7 cellular contexts compared by ENCODE assay signal in the genomic region with DNA sequence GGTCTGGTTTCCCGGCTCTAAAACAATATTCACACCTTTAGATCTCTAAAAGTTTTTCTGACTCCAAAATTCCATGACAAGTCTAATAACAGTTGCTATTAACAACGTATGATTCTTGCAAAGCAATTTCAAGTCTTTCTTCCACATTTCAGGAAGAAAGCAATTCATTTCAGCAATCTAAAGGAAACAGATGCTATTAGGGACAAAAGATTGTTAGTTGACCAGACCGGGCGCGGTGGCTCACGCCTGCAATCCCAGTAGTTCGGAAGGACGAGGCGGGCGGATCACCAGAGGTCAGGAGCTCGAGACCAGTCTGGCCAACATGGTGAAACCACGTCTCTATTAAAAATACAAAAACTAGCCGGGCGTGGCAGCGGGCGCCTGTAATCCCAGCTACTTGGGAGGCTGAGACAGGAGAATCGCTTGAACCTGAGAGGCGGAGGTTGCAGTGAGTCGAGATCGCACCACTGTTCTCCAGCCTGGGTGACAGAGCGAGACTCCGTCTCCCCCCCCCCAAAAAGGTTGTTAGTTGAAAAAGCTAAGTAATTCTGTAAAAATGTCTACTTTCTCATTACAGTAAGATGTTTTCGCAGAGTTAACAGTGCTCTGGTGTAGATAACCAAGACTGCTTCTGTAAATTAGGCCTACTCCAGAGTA. TPM values are rescaled to one million over a fixed set of nuclear protein-coding genes. Genes with fewer than 3 reads are reported as not detected.
DNase-seq lines count a peak whose midpoint lies in the region; ATAC-seq, FAIRE-seq and TF ChIP-seq lines count a peak whose summit lies in the region.

No MANE protein-coding gene starts in this region.

- peaks cover 62% of the 10 kb centered on the region for H3K79me2 ChIP-seq in astrocyte (ENCODE audit: insufficient read depth, low read length)

- H3K9me3 ChIP-seq in astrocyte (ENCODE audit: insufficient read depth, low read depth, low read length) (no peaks in the 10 kb centered on the region), subcutaneous abdominal adipose tissue (ENCODE audit: control insufficient read depth in 5 of 5, low read length in 5 of 5) (no peaks in the 10 kb centered on the region)

- H3K4me1 ChIP-seq in astrocyte (ENCODE audit: insufficient read depth, low read length) (peaks cover 10% of the 10 kb centered on the region), subcutaneous abdominal adipose tissue (ENCODE audit: control insufficient read depth in 5 of 5, insufficient read depth in 5 of 5, low read length in 5 of 5) (peaks cover 3 to 38% (median 31%) of the 10 kb centered on the region in 5 donors)

- peaks cover 3% of the 10 kb centered on the region for H3K36me3 Mint-ChIP-seq in astrocyte (ENCODE audit: low read depth, unreplicated experiment)

- H3K9ac ChIP-seq in astrocyte (ENCODE audit: low read length) (peak overlapping the region; percentile 90), subcutaneous abdominal adipose tissue (ENCODE audit: low read length in 5 of 5) (peak overlapping the region; percentile 71 to 93 (median 89))

- FAIRE-seq in astrocyte (lab: Jason Lieb, UNC) = no peak

- H3K4me3 ChIP-seq in Jurkat, Clone E6-1 (ENCODE audit: low read length) = peak overlapping the region; percentile 64
- H3K4me3 ChIP-seq in astrocyte (ENCODE audit: insufficient read depth, low read depth, low read length) = peak overlapping the region; percentile 99
- peak overlapping the region; percentile 94 for H3K4me3 ChIP-seq in kidney epithelial cell (ENCODE audit: low read depth, low read length)
- H3K4me3 ChIP-seq in subcutaneous abdominal adipose tissue (ENCODE audit: low read depth in 1 of 5, low read length in 5 of 5) = peak overlapping the region; percentile 83 to 92 (median 87)

- H3K27ac ChIP-seq in astrocyte (ENCODE audit: low read depth, low read length) = peak overlapping the region; percentile 91
- peak overlapping the region; percentile 95 for H3K27ac ChIP-seq in subcutaneous abdominal adipose tissue (ENCODE audit: low read depth, low read length)

- no peaks in the 10 kb centered on the region for H3K27me3 Mint-ChIP-seq in astrocyte (ENCODE audit: low read depth, unreplicated experiment)

- H3K4me2 ChIP-seq in astrocyte (ENCODE audit: low read length) = peak overlapping the region; percentile 98

- TF ChIP-seq CTCF in astrocyte (IDR thresholded peaks at IDR 0.05; ENCODE audit: insufficient read depth, low read depth, low read length) (no peak), kidney epithelial cell (IDR thresholded peaks at IDR 0.05; ENCODE audit: insufficient read depth, low read length, poor library complexity, severe bottlenecking) (no peak)

- no peaks in the 10 kb centered on the region for H3K9me3 Mint-ChIP-seq in astrocyte (ENCODE audit: unreplicated experiment)

- H2AFZ ChIP-seq in astrocyte (ENCODE audit: low read depth, low read length) = peak overlapping the region; percentile 65

- H3K4me1 Mint-ChIP-seq in astrocyte (ENCODE audit: low read depth, unreplicated experiment) = peaks cover 16% of the 10 kb centered on the region

- peak overlapping the region; percentile 86 for H3K27ac Mint-ChIP-seq in astrocyte (ENCODE audit: unreplicated experiment)

- ATAC-seq in HG02610 (IDR thresholded peaks at IDR 0.05; ENCODE audit: unreplicated experiment) (no peak), left lobe of liver (no peak)

- no peaks in the 10 kb centered on the region for H3K27me3 ChIP-seq in astrocyte (ENCODE audit: insufficient read depth, low read length)
- no peaks in the 10 kb centered on the region for H3K27me3 ChIP-seq in kidney epithelial cell (ENCODE audit: control insufficient read depth, insufficient read depth, low read length)
- H3K27me3 ChIP-seq in subcutaneous abdominal adipose tissue (ENCODE audit: control insufficient read depth in 5 of 5, insufficient read depth in 4 of 5, low read length in 5 of 5) = no peaks in the 10 kb centered on the region

- DNase-seq in Jurkat, Clone E6-1 (ENCODE audit: low read depth, low spot score) = no peak
- DNase-seq in astrocyte (ENCODE audit: low read depth) (no peak), kidney epithelial cell (ENCODE audit: low read depth) (no peak), HuH-7 (ENCODE audit: low spot score) (no peak), left lobe of liver (ENCODE audit: low spot score) (no peak)

- peak overlapping the region; percentile 95 for H3K4me3 Mint-ChIP-seq in astrocyte (ENCODE audit: unreplicated experiment)

- peaks cover 54% of the 10 kb centered on the region for H4K20me1 ChIP-seq in astrocyte (ENCODE audit: insufficient read depth, low read length)

- no peaks in the 10 kb centered on the region for H3K36me3 ChIP-seq in astrocyte (ENCODE audit: insufficient read depth, low read length)
- no peaks in the 10 kb centered on the region for H3K36me3 ChIP-seq in kidney epithelial cell (ENCODE audit: control insufficient read depth, insufficient read depth, low read length)
- no peaks in the 10 kb centered on the region for H3K36me3 ChIP-seq in subcutaneous abdominal adipose tissue (ENCODE audit: control insufficient read depth in 5 of 5, insufficient read depth in 5 of 5, low read length in 5 of 5)

RNA-seq across cellular contexts. Expression of a gene that starts 1.3 kb away (rescaled TPM):
- 5.2 TPM for polyA plus RNA-seq in Jurkat, Clone E6-1 (2012; ENCODE audit: insufficient read depth, insufficient read length)
- total RNA-seq in astrocyte (48.1 and 53.2 TPM in 2 replicates), kidney epithelial cell (27.5 and 29.6 TPM in 2 replicates), left lobe of liver (11.0 TPM)

RNA-seq across cellular contexts. Expression of a gene that starts 15.5 kb away (rescaled TPM):
- not detected for polyA plus RNA-seq in Jurkat, Clone E6-1 (2012; ENCODE audit: insufficient read depth, insufficient read length)
- total RNA-seq in astrocyte (not detected in 2 replicates), kidney epithelial cell (not detected in 2 replicates), left lobe of liver (not detected)
